ENCODE assay signal across 8 cellular contexts in the genomic region with DNA sequence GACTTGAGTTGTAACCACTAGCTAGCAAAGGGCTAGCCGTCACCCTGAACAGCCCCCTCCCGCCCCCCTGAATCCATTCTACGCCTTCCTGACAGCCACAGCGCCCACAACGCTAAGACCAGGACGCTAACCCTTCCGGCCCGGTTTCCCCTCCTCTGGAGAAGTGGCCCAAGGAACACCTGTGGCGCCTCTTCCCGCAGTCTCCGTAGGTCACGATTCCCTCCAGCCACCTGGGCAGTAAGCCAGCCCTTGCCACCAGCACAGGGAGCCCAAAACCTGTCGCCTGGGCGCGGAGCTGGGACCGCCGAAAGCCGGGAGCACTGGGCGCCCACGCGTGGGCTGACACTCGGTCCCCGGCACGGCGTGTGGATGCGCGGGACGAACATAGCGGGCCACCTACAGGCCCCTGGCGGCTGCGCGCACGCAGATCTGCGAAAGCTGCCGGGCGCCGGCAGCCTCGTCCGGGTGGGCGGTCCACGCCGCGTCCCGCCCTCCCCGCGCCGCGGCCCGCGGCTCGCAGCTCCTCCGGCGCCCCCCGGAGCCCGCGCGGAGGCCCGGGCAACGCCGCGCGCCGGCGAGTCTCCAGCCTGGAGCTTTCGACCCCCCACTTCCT. TPM values are rescaled to one million over a fixed set of nuclear protein-coding genes. Genes with fewer than 3 reads are reported as not detected.
DNase-seq lines count a peak whose midpoint lies in the region; ATAC-seq and TF ChIP-seq lines count a peak whose summit lies in the region.

No MANE protein-coding gene starts in this region.

- H3K4me3 Mint-ChIP-seq in T-helper 17 cell, result peak overlapping the region; percentile 95

- H3K27ac Mint-ChIP-seq in T-helper 17 cell, result peak overlapping the region; percentile 100

- DNase-seq in T-helper 17 cell (peak; percentile 9 to 43 (median 39)), cerebellar cortex (ENCODE audit: low spot score) (peak; percentile 36), left kidney (ENCODE audit: low read depth, low spot score) (peak; percentile 62), NCI-H2029 (lab: John Stamatoyannopoulos, UW) (no peak)
- DNase-seq in stimulated activated CD8-positive, alpha-beta memory T cell treated with anti-CD3 and anti-CD28 coated beads, Interleukin-4, amount 100 ng/mL, for 48 hours, result peak; percentile 59

- H3K27ac ChIP-seq in C4-2B, result peak overlapping the region; percentile 57

- peaks cover 14% of the 10 kb centered on the region for H3K36me3 Mint-ChIP-seq in T-helper 17 cell (ENCODE audit: low read depth)

- no peaks in the 10 kb centered on the region for H3K27me3 Mint-ChIP-seq in T-helper 17 cell

- ATAC-seq in GM19025 (IDR thresholded peaks at IDR 0.05; ENCODE audit: low read depth, unreplicated experiment) (peak; percentile 23), HG03135 (IDR thresholded peaks at IDR 0.05; ENCODE audit: unreplicated experiment) (peak; percentile 17), T-helper 17 cell (peak; percentile 25)

- TF ChIP-seq CTCF in C4-2B (conservative IDR thresholded peaks at IDR 0.05), result no peak; the same call in 1 of the 2 replicates

- peaks cover 62% of the 10 kb centered on the region for H3K4me1 Mint-ChIP-seq in T-helper 17 cell

- H3K9me3 ChIP-seq in T-helper 17 cell (ENCODE audit: control insufficient read depth, low read length, poor library complexity, severe bottlenecking), result no peaks in the 10 kb centered on the region

RNA-seq across cellular contexts. Expression of a gene that starts 0.6 kb away (rescaled TPM):
- total RNA-seq in T-helper 17 cell, result 100 to 1,000 TPM; 590 to 639 TPM

RNA-seq across cellular contexts. Expression of a gene that starts 53.3 kb away (rescaled TPM):
- not detected for total RNA-seq in T-helper 17 cell
